ENCODE assay signal across 15 cellular contexts in the genomic region with DNA sequence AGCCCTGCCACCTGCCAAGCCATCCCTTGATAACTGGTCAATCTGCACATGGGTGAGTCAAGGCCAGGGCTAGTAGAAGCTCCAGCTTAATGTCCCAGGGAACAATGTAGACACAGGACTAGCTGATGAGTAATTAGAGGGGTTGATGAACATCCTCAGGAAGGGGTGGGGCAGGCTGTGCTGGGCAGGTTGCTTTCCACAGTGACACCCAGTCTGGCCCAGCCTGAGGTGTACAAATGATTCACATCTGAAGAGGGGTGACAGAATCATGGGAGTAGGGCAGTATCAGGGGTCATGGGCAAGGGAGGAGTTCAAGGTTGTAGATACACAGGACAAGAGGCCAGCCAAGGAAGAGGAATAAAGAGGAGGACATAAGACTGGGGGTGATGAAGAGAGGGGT. TPM values are rescaled to one million over a fixed set of nuclear protein-coding genes. Genes with fewer than 3 reads are reported as not detected.
A peak's percentile ranks its signal among the peaks of the same experiment; 100 is the strongest.
DNase-seq lines count a peak whose midpoint lies in the region; ATAC-seq and TF ChIP-seq lines count a peak whose summit lies in the region.
"Had no signal": no experiment of that assay in that cellular context is flagged by ENCODE, and none has a peak within 500 bp of the region (broad histone marks: within the 10 kb centered on the region; RNA-seq: fewer than 3 reads in every experiment).

No MANE protein-coding gene starts in this region.

- H3K27me3 Mint-ChIP-seq in CD4-positive, CD25-positive, alpha-beta regulatory T cell: peaks cover 29% of the 10 kb centered on the region
- H3K27me3 Mint-ChIP-seq in activated CD4-positive, alpha-beta T cell treated with anti-CD3 and anti-CD28 coated beads, Interleukin-2, amount 10 ng/mL, durations not matched to agents 7 days and 5 days: peaks cover 27% of the 10 kb centered on the region

- H4K20me1 ChIP-seq in BLaER1 treated with 17β-estradiol and CSF1 and Interleukin-3, amounts not matched to agents 10 nM and 100 nM: no peaks in the 10 kb centered on the region

- peaks cover 0 to 2% (median 0%) of the 10 kb centered on the region in 7 donors for H3K9me3 Mint-ChIP-seq in CD4-positive, CD25-positive, alpha-beta regulatory T cell
- H3K9me3 Mint-ChIP-seq in activated CD4-positive, alpha-beta T cell treated with anti-CD3 and anti-CD28 coated beads, Interleukin-2, amount 10 ng/mL, durations not matched to agents 7 days and 5 days: no peaks in the 10 kb centered on the region
- H3K9me3 Mint-ChIP-seq: endodermal cell, natural killer cell had no signal

- no peak overlapping the region for H3K27ac Mint-ChIP-seq in CD4-positive, CD25-positive, alpha-beta regulatory T cell
- peak overlapping the region; percentile 32 for H3K27ac Mint-ChIP-seq in activated CD4-positive, alpha-beta T cell treated with anti-CD3 and anti-CD28 coated beads, Interleukin-2, amount 10 ng/mL, durations not matched to agents 7 days and 5 days
- H3K27ac Mint-ChIP-seq: endodermal cell, natural killer cell had no signal

- peak; percentile 70 to 71 for ATAC-seq in CD4-positive, CD25-positive, alpha-beta regulatory T cell (ENCODE audit: low read depth in 2 of 2)
- peak; percentile 34 for ATAC-seq in foreskin keratinocyte
- ATAC-seq: natural killer cell had no signal

- TF ChIP-seq CTCF in foreskin keratinocyte (conservative IDR thresholded peaks at IDR 0.05): no peak

- H3K9me3 ChIP-seq in BLaER1 treated with 17β-estradiol and CSF1 and Interleukin-3, amounts not matched to agents 10 nM and 100 nM (replicated peaks in 1 of 11): peaks cover 10 to 18% (median 15%) of the 10 kb centered on the region in 11 experiments
- no peaks in the 10 kb centered on the region for H3K9me3 ChIP-seq in CD4-positive, CD25-positive, alpha-beta regulatory T cell (ENCODE audit: control insufficient read depth in 2 of 2, low read length in 2 of 2)
- H3K9me3 ChIP-seq: testis had no signal

- peak in 1 of 3 donors; percentile 69 for DNase-seq in CD4-positive, CD25-positive, alpha-beta regulatory T cell
- peak; percentile 26 for DNase-seq in activated CD4-positive, alpha-beta T cell treated with anti-CD3 and anti-CD28 coated beads, Interleukin-2, amount 10 ng/mL, durations not matched to agents 7 days and 5 days
- DNase-seq in foreskin keratinocyte (peak; percentile 66 to 77), HEK293T (ENCODE audit: extremely low spot score) (no peak), SKM-1 (lab: John Stamatoyannopoulos, UW; ENCODE audit: unreplicated experiment) (no peak), NCI-H345 (lab: John Stamatoyannopoulos, UW) (no peak)
- DNase-seq: endodermal cell, foreskin melanocyte, natural killer cell, NCI-H1105, SIG-M5, testis had no signal

- peaks cover 0 to 31% (median 25%) of the 10 kb centered on the region in 10 experiments; a peak in 15 of 20 replicates for H3K4me1 ChIP-seq in BLaER1 treated with 17β-estradiol and CSF1 and Interleukin-3, amounts not matched to agents 10 nM and 100 nM
- no peaks in the 10 kb centered on the region for H3K4me1 ChIP-seq in CD4-positive, CD25-positive, alpha-beta regulatory T cell (ENCODE audit: control insufficient read depth, insufficient read depth, low read length, poor library complexity, severe bottlenecking)
- H3K4me1 ChIP-seq in foreskin keratinocyte: peaks cover 23% of the 10 kb centered on the region
- H3K4me1 ChIP-seq: testis had no signal

- POLR2A ChIA-PET in activated CD4-positive, alpha-beta T cell treated with anti-CD3 and anti-CD28 coated beads, Interleukin-2, amount 10 ng/mL, durations not matched to agents 7 days and 5 days (lab: Charles Lee): no interaction called here
- POLR2A ChIA-PET in HEK293T (lab: Yijun Ruan, JAX): no interaction called here

- CTCF ChIA-PET in activated CD4-positive, alpha-beta T cell treated with anti-CD3 and anti-CD28 coated beads, Interleukin-2, amount 10 ng/mL, durations not matched to agents 7 days and 5 days (lab: Charles Lee): interaction anchor here (0.7 to 2.3 kb wide), 3 partner anchors 14 to 28 kb away, joined by 3 to 7 read pairs (median 6); no protein-coding TSS in a partner anchor
- CTCF ChIA-PET in HEK293T (lab: Yijun Ruan, JAX): interaction anchor here (1.2 kb wide), 1 partner anchor 56 kb away, joined by 3 read pairs; no protein-coding TSS in a partner anchor

- no peaks in the 10 kb centered on the region for H3K27me3 ChIP-seq in BLaER1 treated with 17β-estradiol and CSF1 and Interleukin-3, amounts not matched to agents 10 nM and 100 nM
- H3K27me3 ChIP-seq in CD4-positive, CD25-positive, alpha-beta regulatory T cell (ENCODE audit: control insufficient read depth, insufficient read depth, low read length): peaks cover 15% of the 10 kb centered on the region
- H3K27me3 ChIP-seq in foreskin keratinocyte: no peaks in the 10 kb centered on the region
- H3K27me3 ChIP-seq: testis had no signal

- peak overlapping the region in 8 of 11 experiments; percentile 6 to 63 (median 51); a peak in 13 of 22 replicates for H3K27ac ChIP-seq in BLaER1 treated with 17β-estradiol and CSF1 and Interleukin-3, amounts not matched to agents 10 nM and 100 nM
- no peak overlapping the region for H3K27ac ChIP-seq in CD4-positive, CD25-positive, alpha-beta regulatory T cell (ENCODE audit: insufficient read depth, low read length, poor library complexity, severe bottlenecking)
- no peak overlapping the region for H3K27ac ChIP-seq in foreskin keratinocyte
- H3K27ac ChIP-seq: testis had no signal

- peak overlapping the region in 9 of 11 experiments; percentile 51 to 77 (median 64); a peak in 17 of 22 replicates for H3K4me2 ChIP-seq in BLaER1 treated with 17β-estradiol and CSF1 and Interleukin-3, amounts not matched to agents 10 nM and 100 nM

- no peaks in the 10 kb centered on the region for H3K36me3 Mint-ChIP-seq in CD4-positive, CD25-positive, alpha-beta regulatory T cell
- peaks cover 3% of the 10 kb centered on the region for H3K36me3 Mint-ChIP-seq in activated CD4-positive, alpha-beta T cell treated with anti-CD3 and anti-CD28 coated beads, Interleukin-2, amount 10 ng/mL, durations not matched to agents 7 days and 5 days (ENCODE audit: low read depth)
- H3K36me3 Mint-ChIP-seq: natural killer cell had no signal

- no peak overlapping the region for H3K9ac ChIP-seq in BLaER1 treated with 17β-estradiol and CSF1 and Interleukin-3, amounts not matched to agents 10 nM and 100 nM

- no peaks in the 10 kb centered on the region for H3K36me3 ChIP-seq in BLaER1 treated with 17β-estradiol and CSF1 and Interleukin-3, amounts not matched to agents 10 nM and 100 nM
- H3K36me3 ChIP-seq in CD4-positive, CD25-positive, alpha-beta regulatory T cell (ENCODE audit: control insufficient read depth, insufficient read depth, low read length): no peaks in the 10 kb centered on the region

- H3K4me3 Mint-ChIP-seq in CD4-positive, CD25-positive, alpha-beta regulatory T cell: no peak overlapping the region
- no peak overlapping the region for H3K4me3 Mint-ChIP-seq in activated CD4-positive, alpha-beta T cell treated with anti-CD3 and anti-CD28 coated beads, Interleukin-2, amount 10 ng/mL, durations not matched to agents 7 days and 5 days
- H3K4me3 Mint-ChIP-seq: endodermal cell, natural killer cell had no signal

- H3K4me3 ChIP-seq in BLaER1 treated with 17β-estradiol and CSF1 and Interleukin-3, amounts not matched to agents 10 nM and 100 nM: no peak overlapping the region
- H3K4me3 ChIP-seq in CD4-positive, CD25-positive, alpha-beta regulatory T cell (ENCODE audit: low read depth, low read length): no peak overlapping the region
- H3K4me3 ChIP-seq: testis had no signal

- H3K4me1 Mint-ChIP-seq in CD4-positive, CD25-positive, alpha-beta regulatory T cell: peaks cover 4 to 14% (median 7%) of the 10 kb centered on the region in 4 donors
- H3K4me1 Mint-ChIP-seq in activated CD4-positive, alpha-beta T cell treated with anti-CD3 and anti-CD28 coated beads, Interleukin-2, amount 10 ng/mL, durations not matched to agents 7 days and 5 days: peaks cover 43% of the 10 kb centered on the region

TF ChIP-seq in HEK293T, 16 proteins besides CTCF, POLR2A, EP300 and RAD21:
- no peak for TF ChIP-seq FOXM1 (IDR thresholded peaks at IDR 0.05; ENCODE audit: borderline replicate concordance)
TF ChIP-seq in HEK293T: peak in this region for 0.

RNA-seq across cellular contexts. Expression of gene LPAR3, which starts 4.3 kb away (rescaled TPM):
- total RNA-seq in CD4-positive, CD25-positive, alpha-beta regulatory T cell: 0.32 TPM
- not detected for polyA plus RNA-seq in CD4-positive, CD25-positive, alpha-beta regulatory T cell
- 1 to 10 TPM; 1.3 to 1.5 TPM for total RNA-seq in activated CD4-positive, alpha-beta T cell treated with anti-CD3 and anti-CD28 coated beads, Interleukin-2, amount 10 ng/mL, durations not matched to agents 7 days and 5 days
- total RNA-seq in foreskin keratinocyte: 25.9 and 32.3 TPM in 2 replicates
- polyA plus RNA-seq in foreskin keratinocyte: 11.2 and 12.8 TPM in 2 replicates
- total RNA-seq: pulmonary artery endothelial cell had no signal
- polyA plus RNA-seq: liver had no signal

Comparison
In these comparisons a context has a peak if more than half of its experiments do, and no peak if none do; other contexts are left out.
1. H3K27ac ChIP-seq: peak in BLaER1 treated with 17β-estradiol and CSF1 and Interleukin-3, amounts not matched to agents 10 nM and 100 nM (8 of 11); none in CD4-positive, CD25-positive, alpha-beta regulatory T cell (single experiment) and foreskin keratinocyte (single experiment).
2. DNase-seq: peak in activated CD4-positive, alpha-beta T cell treated with anti-CD3 and anti-CD28 coated beads, Interleukin-2, amount 10 ng/mL, durations not matched to agents 7 days and 5 days (single experiment) and foreskin keratinocyte (2 of 2); none in HEK293T (single experiment), SKM-1 (single experiment) and NCI-H345 (single experiment).
3. RNA of gene LPAR3, which starts 4.3 kb away (total RNA-seq): 25.9 to 32.3 TPM in foreskin keratinocyte; 1.3 to 1.5 TPM in activated CD4-positive, alpha-beta T cell treated with anti-CD3 and anti-CD28 coated beads, Interleukin-2, amount 10 ng/mL, durations not matched to agents 7 days and 5 days and 0.32 TPM in CD4-positive, CD25-positive, alpha-beta regulatory T cell (single experiment); every median in the first group is over 10 times any median in the second.